8 cellular contexts compared by ENCODE assay signal in genomic region chr15:34209421-34210282, GRCh38. TPM values are rescaled to one million over a fixed set of nuclear protein-coding genes. Genes with fewer than 3 reads are reported as not detected.
DNase-seq lines count a peak whose midpoint lies in the region; ATAC-seq, FAIRE-seq and TF ChIP-seq lines count a peak whose summit lies in the region.

KATNBL1 (minus strand) TSS chr15:34210096; CDS start chr15:34163676, 46,420 bp downstream.

- H3K36me3 Mint-ChIP-seq in central memory CD8-positive, alpha-beta T cell (ENCODE audit: insufficient read depth), result peaks cover 3% of the 10 kb centered on the region

- H3K4me2 ChIP-seq in keratinocyte (ENCODE audit: control insufficient read depth, extremely low read depth, insufficient read depth, low read depth, low read length), result peak within 1 kb of the TSS; percentile 85

- H3K27ac ChIP-seq in keratinocyte (ENCODE audit: control insufficient read depth, insufficient read depth, low read length), result peak within 1 kb of the TSS; percentile 71

- no peaks in the 10 kb centered on the region for H3K9me1 ChIP-seq in keratinocyte (ENCODE audit: control insufficient read depth, extremely low read depth, insufficient read depth, low read length)

- TF ChIP-seq CTCF in keratinocyte (optimal IDR thresholded peaks at IDR 0.05 in 1 of 3, IDR thresholded peaks at IDR 0.05 in 1 of 3, conservative IDR thresholded peaks at IDR 0.05 in 1 of 3; ENCODE audit: extremely low read depth in 1 of 3, insufficient read depth in 2 of 3, low read length in 3 of 3), result peak; percentile 78 to 93 (median 91)

- no peaks in the 10 kb centered on the region for H3K27me3 Mint-ChIP-seq in central memory CD8-positive, alpha-beta T cell

- peak; percentile 78 for FAIRE-seq in keratinocyte (lab: Jason Lieb, UNC)

- peak within 1 kb of the TSS; percentile 72 for H3K4me3 Mint-ChIP-seq in central memory CD8-positive, alpha-beta T cell

- H3K9ac ChIP-seq in keratinocyte (ENCODE audit: control insufficient read depth, extremely low read depth, insufficient read depth, low read length), result peak within 1 kb of the TSS; percentile 96

- no peak within 1 kb of the TSS for H3K27ac Mint-ChIP-seq in central memory CD8-positive, alpha-beta T cell (ENCODE audit: low read depth)

- peaks cover 48% of the 10 kb centered on the region for H3K79me2 ChIP-seq in keratinocyte (ENCODE audit: control insufficient read depth, insufficient read depth, low read length)

- no peaks in the 10 kb centered on the region for H3K9me3 Mint-ChIP-seq in central memory CD8-positive, alpha-beta T cell

- H2AFZ ChIP-seq in keratinocyte (ENCODE audit: control insufficient read depth, low read length), result peak within 1 kb of the TSS; percentile 84

- no peaks in the 10 kb centered on the region for H4K20me1 ChIP-seq in keratinocyte (ENCODE audit: control insufficient read depth, extremely low read depth, insufficient read depth, low read length)

- H3K4me1 Mint-ChIP-seq in central memory CD8-positive, alpha-beta T cell, result peaks cover 24% of the 10 kb centered on the region

- H3K36me3 ChIP-seq in keratinocyte (ENCODE audit: control insufficient read depth in 2 of 2, extremely low read depth in 1 of 2, insufficient read depth in 2 of 2, low read length in 2 of 2), result peaks cover 0 to 5% of the 10 kb centered on the region in 2 experiments

- no peaks in the 10 kb centered on the region for H3K9me3 ChIP-seq in keratinocyte (ENCODE audit: control insufficient read depth, low read depth, low read length)

- DNase-seq in AML-193 (lab: John Stamatoyannopoulos, UW) (peak; percentile 88 to 93), NCI-H345 treated with DMSO at 0.1 percent for 48 hours (lab: John Stamatoyannopoulos, UW; ENCODE audit: unreplicated experiment) (peak; percentile 82), keratinocyte (ENCODE audit: low read depth, low spot score) (peak; percentile 44)
- DNase-seq in activated CD4-positive, CD25-positive, alpha-beta regulatory T cell (lab: John Stamatoyannopoulos, UW), result peak; percentile 93 to 97 (median 94)
- DNase-seq in central memory CD8-positive, alpha-beta T cell (ENCODE audit: low spot score in 2 of 2), result peak; percentile 87 to 95
- DNase-seq in stimulated activated CD4-positive, alpha-beta T cell treated with anti-CD3 and anti-CD28 coated beads, Interleukin-15, amount 100 ng/mL, for 1 hour (ENCODE audit: low read depth in 1 of 2, low spot score in 1 of 2), result peak; percentile 90 to 97

- ATAC-seq in GM19025 (IDR thresholded peaks at IDR 0.05; ENCODE audit: low read depth, unreplicated experiment), result peak; percentile 96
- ATAC-seq in HG03342 (IDR thresholded peaks at IDR 0.05; ENCODE audit: unreplicated experiment), result peak; percentile 94
- peak; percentile 94 for ATAC-seq in central memory CD8-positive, alpha-beta T cell (replicated peaks; ENCODE audit: extremely low read depth, poor library complexity, severe bottlenecking)

- H3K27me3 ChIP-seq in keratinocyte (ENCODE audit: control insufficient read depth, extremely low read depth, insufficient read depth, low read length), result no peaks in the 10 kb centered on the region

- peak within 1 kb of the TSS; percentile 77 to 93 (median 87) for H3K4me3 ChIP-seq in keratinocyte (ENCODE audit: control insufficient read depth in 2 of 3, extremely low read depth in 1 of 3, insufficient read depth in 2 of 3, low read depth in 1 of 3, low read length in 3 of 3)

- dilution Hi-C loops in keratinocyte (cut with MboI; ENCODE audit: extremely low pct_ligation_motif_present, low sequenced_read_pairs), result no loop called here

- H3K4me1 ChIP-seq in keratinocyte (ENCODE audit: control insufficient read depth, extremely low read depth, insufficient read depth, low read length), result peaks cover 12% of the 10 kb centered on the region

RNA-seq across cellular contexts. Expression of gene KATNBL1, which starts in this region (rescaled TPM):
- polyA plus RNA-seq in keratinocyte, result 26.9 to 54.0 TPM (median 31.4 TPM) in 3 replicates
- polyA plus RNA-seq in keratinocyte (2011; ENCODE audit: low read depth), result 43.0 TPM
- polyA plus RNA-seq in keratinocyte (2011; cell fraction: cytosol; rRNA removed), result 15.5 and 29.8 TPM in 2 replicates
- polyA plus RNA-seq in keratinocyte (2011; cell fraction: nucleus; rRNA removed), result 34.7 and 55.8 TPM in 2 replicates
- 23.9 and 37.4 TPM in 2 replicates for polyA plus RNA-seq in keratinocyte (2012; ENCODE audit: low replicate concordance)
- polyA minus RNA-seq in keratinocyte, result 1.9 to 34.7 TPM (median 13.1 TPM) in 3 replicates
- polyA minus RNA-seq in keratinocyte (2011; cell fraction: cytosol; rRNA and poly(A)+ RNA removed), result 37.4 TPM
- polyA minus RNA-seq in keratinocyte (2011; cell fraction: nucleus; rRNA and poly(A)+ RNA removed), result 28.5 and 60.0 TPM in 2 replicates

Comparison
In these comparisons a context has a peak if more than half of its experiments do, and no peak if none do; other contexts are left out.
1. Peak in every context shown above with its lines: DNase-seq, ATAC-seq, H3K4me3 ChIP-seq and H3K27ac ChIP-seq.
2. DNase-seq: peak in every context shown above with its lines; median percentile 94 in activated CD4-positive, CD25-positive, alpha-beta regulatory T cell; 94 in stimulated activated CD4-positive, alpha-beta T cell treated with anti-CD3 and anti-CD28 coated beads, Interleukin-15, amount 100 ng/mL, for 1 hour; 91 in central memory CD8-positive, alpha-beta T cell; 90 in AML-193; 82 in NCI-H345 treated with DMSO at 0.1 percent for 48 hours; 44 in keratinocyte.